8 cellular contexts compared by ENCODE assay signal in genomic region chr9:136110082-136111061, GRCh38. TPM values are rescaled to one million over a fixed set of nuclear protein-coding genes. Genes with fewer than 3 reads are reported as not detected.
DNase-seq lines count a peak whose midpoint lies in the region; ATAC-seq lines count a peak whose summit lies in the region.

No MANE protein-coding gene starts in this region.

- H3K9ac ChIP-seq in HUES64 (ENCODE audit: low read depth, low read length) = peak overlapping the region; percentile 62

- no peaks in the 10 kb centered on the region for H3K9me3 Mint-ChIP-seq in activated naive CD4-positive, alpha-beta T cell treated with anti-CD3 and anti-CD28 coated beads, Interleukin-2, amount 10 ng/mL, durations not matched to agents 7 days and 5 days

- DNase-seq in EH (ENCODE audit: low read depth) (peak; percentile 36), right cardiac atrium (peak in 1 of 3 donors; percentile 73), AG08396 (ENCODE audit: low spot score) (no peak), foreskin melanocyte (no peak)
- peak; percentile 61 for DNase-seq in activated naive CD4-positive, alpha-beta T cell treated with anti-CD3 and anti-CD28 coated beads, Interleukin-2, amount 10 ng/mL, durations not matched to agents 7 days and 5 days
- peak; percentile 53 to 59 for DNase-seq in stimulated activated CD4-positive, alpha-beta T cell treated with anti-CD3 and anti-CD28 coated beads, Interleukin-2, amount 100 ng/mL, for 24 hours

- no peaks in the 10 kb centered on the region for H3K27me3 Mint-ChIP-seq in activated naive CD4-positive, alpha-beta T cell treated with anti-CD3 and anti-CD28 coated beads, Interleukin-2, amount 10 ng/mL, durations not matched to agents 7 days and 5 days

- H3K9me3 ChIP-seq in HUES64 (ENCODE audit: insufficient read depth, low read depth, low read length) = no peaks in the 10 kb centered on the region
- no peaks in the 10 kb centered on the region for H3K9me3 ChIP-seq in right cardiac atrium (ENCODE audit: control insufficient read depth, low read length)

- no peaks in the 10 kb centered on the region for H3K27me3 ChIP-seq in HUES64 (ENCODE audit: insufficient read depth, low read length)
- H3K27me3 ChIP-seq in right cardiac atrium (ENCODE audit: control insufficient read depth, insufficient read depth) = no peaks in the 10 kb centered on the region

- peaks cover 89% of the 10 kb centered on the region for H3K4me1 Mint-ChIP-seq in activated naive CD4-positive, alpha-beta T cell treated with anti-CD3 and anti-CD28 coated beads, Interleukin-2, amount 10 ng/mL, durations not matched to agents 7 days and 5 days

- peaks cover 20% of the 10 kb centered on the region for H3K36me3 Mint-ChIP-seq in activated naive CD4-positive, alpha-beta T cell treated with anti-CD3 and anti-CD28 coated beads, Interleukin-2, amount 10 ng/mL, durations not matched to agents 7 days and 5 days

- H3K27ac Mint-ChIP-seq in activated naive CD4-positive, alpha-beta T cell treated with anti-CD3 and anti-CD28 coated beads, Interleukin-2, amount 10 ng/mL, durations not matched to agents 7 days and 5 days = peak overlapping the region; percentile 100

- ATAC-seq in right cardiac atrium (peak; percentile 1 to 12), HG03139 (IDR thresholded peaks at IDR 0.05; ENCODE audit: unreplicated experiment) (no peak)

- H3K4me1 ChIP-seq in HUES64 (ENCODE audit: insufficient read depth, low read length) (peaks cover 22% of the 10 kb centered on the region), right cardiac atrium (ENCODE audit: control insufficient read depth, insufficient read depth, low read length) (peaks cover 4% of the 10 kb centered on the region)

- peaks cover 6% of the 10 kb centered on the region; the same call in 1 of the 2 replicates for H3K36me3 ChIP-seq in HUES64 (ENCODE audit: insufficient read depth, low read length)

- 27% methylated on average over 41 of the region's 42 CpGs for WGBS in HUES64
- 16% methylated on average over 42 of the region's 42 CpGs for WGBS in right cardiac atrium

- H3K27ac ChIP-seq in HUES64 (ENCODE audit: low read depth, low read length) = peak overlapping the region; percentile 83
- H3K27ac ChIP-seq in right cardiac atrium (ENCODE audit: low read length) = no peak overlapping the region

- H3K4me3 ChIP-seq in HUES64 (ENCODE audit: low read length) (peak overlapping the region; percentile 60), right cardiac atrium (ENCODE audit: low read length) (no peak overlapping the region)

- peak overlapping the region; percentile 86 for H3K4me3 Mint-ChIP-seq in activated naive CD4-positive, alpha-beta T cell treated with anti-CD3 and anti-CD28 coated beads, Interleukin-2, amount 10 ng/mL, durations not matched to agents 7 days and 5 days

- CTCF ChIA-PET in activated naive CD4-positive, alpha-beta T cell treated with anti-CD3 and anti-CD28 coated beads, Interleukin-2, amount 10 ng/mL, durations not matched to agents 7 days and 5 days (lab: Charles Lee) = no interaction called here

- intact Hi-C loops in right cardiac atrium (cut with DNase I) = no loop called here

RNA-seq across cellular contexts. Expression of gene TMEM250, which starts 8.3 kb away (rescaled TPM):
- polyA plus RNA-seq in HUES64 (2013, experiment 1 of 2) = 31.5 TPM
- polyA plus RNA-seq in HUES64 (2013, experiment 2 of 2) = 29.2 TPM
- total RNA-seq in right cardiac atrium = 10 to 100 TPM; 18.5 to 25.5 (median 20.9) TPM
- 16.5 TPM for polyA plus RNA-seq in right cardiac atrium

RNA-seq across cellular contexts. Expression of gene NACC2, which starts 15.3 kb away (rescaled TPM):
- polyA plus RNA-seq in HUES64 (2013, experiment 1 of 2) = 6.4 TPM
- polyA plus RNA-seq in HUES64 (2013, experiment 2 of 2) = 7.7 TPM
- total RNA-seq in right cardiac atrium = 10 to 100 TPM; 31.4 to 45.3 (median 37.8) TPM
- polyA plus RNA-seq in right cardiac atrium = 19.4 TPM

Comparison
In these comparisons a context has a peak if more than half of its experiments do, and no peak if none do; other contexts are left out.
1. DNase-seq: peak in EH (single experiment), activated naive CD4-positive, alpha-beta T cell treated with anti-CD3 and anti-CD28 coated beads, Interleukin-2, amount 10 ng/mL, durations not matched to agents 7 days and 5 days (single experiment) and stimulated activated CD4-positive, alpha-beta T cell treated with anti-CD3 and anti-CD28 coated beads, Interleukin-2, amount 100 ng/mL, for 24 hours (2 of 2); none in AG08396 (single experiment) and foreskin melanocyte (single experiment).